29 cellular contexts compared by ENCODE assay signal in genomic region chr15:73038186-73038585, GRCh38.
"Had no signal": no experiment of that assay in that cellular context is flagged by ENCODE, and none has a peak within 500 bp of the region (broad histone marks: within the 10 kb centered on the region; RNA-seq: fewer than 3 reads in every experiment).

No MANE protein-coding gene starts in this region.

- DNase-seq: activated CD4-positive, alpha-beta memory T cell treated with anti-CD3 and anti-CD28 coated beads for 36 hours; activated CD4-positive, alpha-beta T cell treated with anti-CD3 and anti-CD28 coated beads for 36 hours; activated CD4-positive, alpha-beta T cell treated with anti-CD3 and anti-CD28 coated beads, Interleukin-2, amount 10 ng/mL, durations not matched to agents 24 days and 14 days; activated CD4-positive, CD25-positive, alpha-beta regulatory T cell; activated CD4-positive, CD25-positive, alpha-beta regulatory T cell treated with anti-CD3 and anti-CD28 coated beads, Interleukin-2, amount 50 U/mL, for 72 hours; activated CD8-positive, alpha-beta memory T cell treated with anti-CD3 and anti-CD28 coated beads, Interleukin-2, amount 50 U/mL, for 48 hours; activated CD8-positive, alpha-beta T cell treated with anti-CD3 and anti-CD28 coated beads, Interleukin-2, amount 10 ng/mL, durations not matched to agents 7 days and 5 days; activated gamma-delta T cell; activated naive CD4-positive, alpha-beta T cell treated with anti-CD3 and anti-CD28 coated beads, Interleukin-2, amount 50 U/mL, for 16 hours; activated naive CD4-positive, alpha-beta T cell treated with Interleukin-2 at 50 U/mL for 16 hours; activated T-cell treated with anti-CD3 and anti-CD28 coated beads for 4 hours; activated T-cell treated with anti-CD3 and anti-CD28 coated beads, Interleukin-2, amount 50 U/mL, for 24 hours; activated T-cell treated with anti-CD3 and anti-CD28 coated beads, Interleukin-2, amount 50 U/mL, for 72 hours; adrenal gland; amygdala; aorta; body of pancreas; central memory CD4-positive, alpha-beta T cell; cerebellar nuclear complex; colonic mucosa; effector CD8-positive, alpha-beta T cell; foreskin fibroblast; head of caudate nucleus; T-helper 2 cell had no signal

- H3K4me1 ChIP-seq: adrenal gland, colonic mucosa had no signal

- H3K9me3 ChIP-seq: adrenal gland, body of pancreas, colonic mucosa had no signal

- H3K4me3 ChIP-seq: adrenal gland, body of pancreas, cardiac muscle cell, colonic mucosa had no signal

- H3K27me3 ChIP-seq: adrenal gland, body of pancreas, cardiac muscle cell, colonic mucosa had no signal

- ATAC-seq: activated CD4-positive, alpha-beta T cell treated with anti-CD3 and anti-CD28 coated beads for 36 hours; activated CD8-positive, alpha-beta T cell treated with anti-CD3 and anti-CD28 coated beads, Interleukin-2, amount 10 ng/mL, durations not matched to agents 7 days and 5 days; activated T-cell treated with anti-CD3 and anti-CD28 coated beads, Interleukin-2, amount 50 U/mL, for 72 hours; body of pancreas had no signal

- H3K27ac ChIP-seq: adrenal gland, body of pancreas, cardiac muscle cell, colonic mucosa, epithelial cell of prostate had no signal

- FAIRE-seq: endometrium, endothelial cell of umbilical vein, frontal cortex had no signal

- H3K36me3 ChIP-seq: adrenal gland, cardiac muscle cell, colonic mucosa had no signal
